In the genomic region with DNA sequence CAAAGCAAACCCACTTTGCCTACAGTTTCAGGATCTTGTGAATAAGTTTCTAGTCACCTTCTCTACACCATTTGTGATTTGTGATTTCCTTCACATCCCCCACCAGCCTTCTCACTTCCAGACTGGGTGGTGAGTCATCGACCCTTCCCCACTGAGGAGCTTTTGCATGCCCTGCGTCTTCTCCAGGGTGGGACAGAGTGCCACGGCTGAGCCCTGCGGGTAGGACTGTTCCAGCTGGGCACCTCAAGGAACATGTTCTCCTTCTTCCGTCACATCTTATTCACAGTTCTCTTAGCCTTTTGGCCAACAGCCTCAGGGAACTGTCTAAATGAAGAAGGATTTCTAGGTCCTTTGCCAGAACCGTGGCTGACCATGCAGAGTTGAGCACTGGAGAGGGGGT, we compare ENCODE assay signal across 26 cellular contexts.
DNase-seq lines count a peak whose midpoint lies in the region; ATAC-seq, FAIRE-seq and TF ChIP-seq lines count a peak whose summit lies in the region.
"Had no signal": no experiment of that assay in that cellular context is flagged by ENCODE, and none has a peak within 500 bp of the region (broad histone marks: within the 10 kb centered on the region; RNA-seq: fewer than 3 reads in every experiment).

No MANE protein-coding gene starts in this region.

- H3K27ac Mint-ChIP-seq in naive thymus-derived CD8-positive, alpha-beta T cell = no peak overlapping the region
- H3K27ac Mint-ChIP-seq: activated CD4-positive, alpha-beta T cell treated with anti-CD3 and anti-CD28 coated beads for 36 hours; activated CD8-positive, alpha-beta memory T cell treated with anti-CD3 and anti-CD28 coated beads, Interleukin-2, amount 10 ng/mL, durations not matched to agents 7 days and 5 days; activated naive CD8-positive, alpha-beta T cell; activated T-helper 17 cell treated with anti-CD3 and anti-CD28 coated beads, Interleukin-2, amount 50 U/mL, for 72 hours; T-cell had no signal

- CTCF ChIA-PET in HEK293 (lab: Yijun Ruan, JAX) = interaction anchor here (1.7 kb wide), 1 partner anchor 14 kb away, joined by 4 read pairs; no protein-coding TSS in a partner anchor

- H3K27ac ChIP-seq in HEK293 (ENCODE audit: extremely low read depth, low read depth, low read length) = no peak overlapping the region
- peak overlapping the region; percentile 59 for H3K27ac ChIP-seq in foreskin keratinocyte
- no peak overlapping the region for H3K27ac ChIP-seq in hepatocyte
- H3K27ac ChIP-seq: prostate gland, skin epidermis had no signal

- 57% methylated on average over 6 of the region's 6 CpGs for WGBS in hepatocyte (ENCODE audit: low lambda C conversion rate, missing lambda C conversion rate)

- no peaks in the 10 kb centered on the region for H3K4me1 ChIP-seq in HEK293 (ENCODE audit: control insufficient read depth, insufficient read depth, low read length)
- H3K4me1 ChIP-seq in foreskin keratinocyte = peaks cover 40% of the 10 kb centered on the region
- H3K4me1 ChIP-seq in hepatocyte (ENCODE audit: insufficient read depth) = peaks cover 3% of the 10 kb centered on the region
- H3K4me1 ChIP-seq: BE2C, prostate gland had no signal

- no peaks in the 10 kb centered on the region for H3K9me2 ChIP-seq in hepatocyte (replicated peaks; ENCODE audit: insufficient read depth)

- peaks cover 0 to 10% (median 3%) of the 10 kb centered on the region in 4 donors for H3K4me1 Mint-ChIP-seq in naive thymus-derived CD8-positive, alpha-beta T cell
- no peaks in the 10 kb centered on the region for H3K4me1 Mint-ChIP-seq in activated T-cell treated with anti-CD3 and anti-CD28 coated beads, Interleukin-2, amount 50 U/mL, for 4 hours (ENCODE audit: low read depth)
- H3K4me1 Mint-ChIP-seq: activated CD4-positive, alpha-beta T cell treated with anti-CD3 and anti-CD28 coated beads for 36 hours; activated T-helper 17 cell treated with anti-CD3 and anti-CD28 coated beads, Interleukin-2, amount 50 U/mL, for 72 hours; neural crest cell had no signal

- H3K4me3 Mint-ChIP-seq in naive thymus-derived CD8-positive, alpha-beta T cell = no peak overlapping the region
- no peak overlapping the region for H3K4me3 Mint-ChIP-seq in activated T-cell treated with anti-CD3 and anti-CD28 coated beads, Interleukin-2, amount 50 U/mL, for 4 hours
- H3K4me3 Mint-ChIP-seq: activated CD4-positive, alpha-beta T cell treated with anti-CD3 and anti-CD28 coated beads for 36 hours; activated CD8-positive, alpha-beta memory T cell treated with anti-CD3 and anti-CD28 coated beads, Interleukin-2, amount 10 ng/mL, durations not matched to agents 7 days and 5 days; activated naive CD8-positive, alpha-beta T cell; activated T-helper 17 cell treated with anti-CD3 and anti-CD28 coated beads, Interleukin-2, amount 50 U/mL, for 72 hours; brain; neural crest cell; T-cell had no signal

- TF ChIP-seq CTCF in HEK293 (tag by site-specific recombination; IDR thresholded peaks at IDR 0.05) (no peak), foreskin keratinocyte (conservative IDR thresholded peaks at IDR 0.05) (no peak), hepatocyte (IDR thresholded peaks at IDR 0.05; ENCODE audit: poor library complexity) (no peak)

- POLR2A ChIA-PET in HEK293 (lab: Yijun Ruan, JAX) = interaction anchor here (0.7 kb wide), 1 partner anchor 11 kb away, joined by 3 read pairs; no protein-coding TSS in a partner anchor
- POLR2A ChIA-PET in naive thymus-derived CD8-positive, alpha-beta T cell (lab: Charles Lee) = interaction anchor here (0.6 kb wide), 1 partner anchor 185 kb away, joined by 3 read pairs; no protein-coding TSS in a partner anchor

- H3K4me3 ChIP-seq in HEK293 (ENCODE audit: low read depth, low read length) (no peak overlapping the region), hepatocyte (no peak overlapping the region)
- H3K4me3 ChIP-seq: prostate gland, skin epidermis had no signal

- no peaks in the 10 kb centered on the region for H3K9me3 Mint-ChIP-seq in naive thymus-derived CD8-positive, alpha-beta T cell
- no peaks in the 10 kb centered on the region for H3K9me3 Mint-ChIP-seq in activated T-cell treated with anti-CD3 and anti-CD28 coated beads, Interleukin-2, amount 50 U/mL, for 4 hours
- H3K9me3 Mint-ChIP-seq: activated T-helper 17 cell treated with anti-CD3 and anti-CD28 coated beads, Interleukin-2, amount 50 U/mL, for 72 hours; neural crest cell; T-cell had no signal

- no peaks in the 10 kb centered on the region for H4K20me1 ChIP-seq in hepatocyte (ENCODE audit: insufficient read depth, poor library complexity, severe bottlenecking)

- H3K4me2 ChIP-seq in hepatocyte = no peak overlapping the region

- no peaks in the 10 kb centered on the region for H3K9me3 ChIP-seq in HEK293 (ENCODE audit: control insufficient read depth, insufficient read depth, low read depth, low read length)
- no peaks in the 10 kb centered on the region for H3K9me3 ChIP-seq in hepatocyte (ENCODE audit: low read depth)
- H3K9me3 ChIP-seq: BE2C, prostate gland had no signal

- no peak for FAIRE-seq in urothelium cell line (lab: Jason Lieb, UNC)
- FAIRE-seq: D721Med, frontal cortex had no signal

- H3K36me3 ChIP-seq in HEK293 (ENCODE audit: control insufficient read depth in 2 of 2, insufficient read depth in 1 of 2, low read length in 2 of 2) (no peaks in the 10 kb centered on the region), hepatocyte (replicated peaks; ENCODE audit: insufficient read depth, low read depth) (no peaks in the 10 kb centered on the region)
- H3K36me3 ChIP-seq: BE2C, prostate gland had no signal

- H3K79me2 ChIP-seq in hepatocyte = no peaks in the 10 kb centered on the region

- peak; percentile 29 for ATAC-seq in foreskin keratinocyte
- no peak for ATAC-seq in naive thymus-derived CD8-positive, alpha-beta T cell
- ATAC-seq in activated T-cell treated with anti-CD3 and anti-CD28 coated beads, Interleukin-2, amount 50 U/mL, for 4 hours = no peak
- ATAC-seq: activated CD4-positive, alpha-beta T cell treated with anti-CD3 and anti-CD28 coated beads for 36 hours; activated CD8-positive, alpha-beta memory T cell treated with anti-CD3 and anti-CD28 coated beads, Interleukin-2, amount 10 ng/mL, durations not matched to agents 7 days and 5 days; activated T-helper 17 cell treated with anti-CD3 and anti-CD28 coated beads, Interleukin-2, amount 50 U/mL, for 72 hours; left lobe of liver; T-cell had no signal

- H2AFZ ChIP-seq in hepatocyte = no peak overlapping the region

- H3K27me3 ChIP-seq in foreskin keratinocyte (no peaks in the 10 kb centered on the region), hepatocyte (peaks cover 4% of the 10 kb centered on the region)

- peaks cover 3 to 18% (median 6%) of the 10 kb centered on the region in 5 donors for H3K27me3 Mint-ChIP-seq in naive thymus-derived CD8-positive, alpha-beta T cell
- peaks cover 7% of the 10 kb centered on the region for H3K27me3 Mint-ChIP-seq in activated T-cell treated with anti-CD3 and anti-CD28 coated beads, Interleukin-2, amount 50 U/mL, for 4 hours (ENCODE audit: low read depth)

- no peaks in the 10 kb centered on the region for H3K36me3 Mint-ChIP-seq in naive thymus-derived CD8-positive, alpha-beta T cell
- no peaks in the 10 kb centered on the region for H3K36me3 Mint-ChIP-seq in activated T-cell treated with anti-CD3 and anti-CD28 coated beads, Interleukin-2, amount 50 U/mL, for 4 hours (ENCODE audit: insufficient read depth)
- H3K36me3 Mint-ChIP-seq: activated CD8-positive, alpha-beta memory T cell treated with anti-CD3 and anti-CD28 coated beads, Interleukin-2, amount 10 ng/mL, durations not matched to agents 7 days and 5 days; activated naive CD8-positive, alpha-beta T cell; brain; T-cell had no signal

- peak; percentile 72 for DNase-seq in astrocyte of the hippocampus (ENCODE audit: low read depth, low spot score)
- DNase-seq in foreskin keratinocyte = peak; percentile 36 to 74
- DNase-seq in urothelium cell line (ENCODE audit: low spot score) = peak; percentile 49
- no peak for DNase-seq in naive thymus-derived CD8-positive, alpha-beta T cell
- no peak for DNase-seq in activated T-cell treated with anti-CD3 and anti-CD28 coated beads, Interleukin-2, amount 50 U/mL, for 4 hours
- DNase-seq in hepatocyte (ENCODE audit: low spot score) = no peak
- DNase-seq: activated CD4-positive, alpha-beta T cell treated with anti-CD3 and anti-CD28 coated beads for 36 hours; activated CD8-positive, alpha-beta memory T cell treated with anti-CD3 and anti-CD28 coated beads, Interleukin-2, amount 10 ng/mL, durations not matched to agents 7 days and 5 days; BE2C; MV-4-11; NCI-H187; NCI-H226; OCI-M1; stimulated activated CD4-positive, alpha-beta T cell treated with anti-CD3 and anti-CD28 coated beads, Interleukin-2, amount 100 ng/mL, for 48 hours; stimulated activated naive CD4-positive, alpha-beta T cell treated with Interleukin-2 at 50 U/mL for 16 hours; T-cell had no signal

TF ChIP-seq in HEK293, 187 proteins besides CTCF, POLR2A, EP300 and RAD21 (continues in another document):
- TF ChIP-seq, protein P1, sequence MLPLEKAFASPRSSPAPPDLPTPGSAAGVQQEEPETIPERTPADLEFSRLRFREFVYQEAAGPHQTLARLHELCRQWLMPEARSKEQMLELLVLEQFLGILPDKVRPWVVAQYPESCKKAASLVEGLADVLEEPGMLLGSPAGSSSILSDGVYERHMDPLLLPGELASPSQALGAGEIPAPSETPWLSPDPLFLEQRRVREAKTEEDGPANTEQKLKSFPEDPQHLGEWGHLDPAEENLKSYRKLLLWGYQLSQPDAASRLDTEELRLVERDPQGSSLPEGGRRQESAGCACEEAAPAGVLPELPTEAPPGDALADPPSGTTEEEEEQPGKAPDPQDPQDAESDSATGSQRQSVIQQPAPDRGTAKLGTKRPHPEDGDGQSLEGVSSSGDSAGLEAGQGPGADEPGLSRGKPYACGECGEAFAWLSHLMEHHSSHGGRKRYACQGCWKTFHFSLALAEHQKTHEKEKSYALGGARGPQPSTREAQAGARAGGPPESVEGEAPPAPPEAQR (tag by site-specific recombination; IDR thresholded peaks at IDR 0.05) = no peak
- 0 out of 2 replicates have a peak, but pooled peaks have one; percentile 26 for TF ChIP-seq ZNF600 (tag by site-specific recombination; IDR thresholded peaks at IDR 0.05)
- TF ChIP-seq, protein P2, sequence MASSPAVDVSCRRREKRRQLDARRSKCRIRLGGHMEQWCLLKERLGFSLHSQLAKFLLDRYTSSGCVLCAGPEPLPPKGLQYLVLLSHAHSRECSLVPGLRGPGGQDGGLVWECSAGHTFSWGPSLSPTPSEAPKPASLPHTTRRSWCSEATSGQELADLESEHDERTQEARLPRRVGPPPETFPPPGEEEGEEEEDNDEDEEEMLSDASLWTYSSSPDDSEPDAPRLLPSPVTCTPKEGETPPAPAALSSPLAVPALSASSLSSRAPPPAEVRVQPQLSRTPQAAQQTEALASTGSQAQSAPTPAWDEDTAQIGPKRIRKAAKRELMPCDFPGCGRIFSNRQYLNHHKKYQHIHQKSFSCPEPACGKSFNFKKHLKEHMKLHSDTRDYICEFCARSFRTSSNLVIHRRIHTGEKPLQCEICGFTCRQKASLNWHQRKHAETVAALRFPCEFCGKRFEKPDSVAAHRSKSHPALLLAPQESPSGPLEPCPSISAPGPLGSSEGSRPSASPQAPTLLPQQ (tag by site-specific recombination; IDR thresholded peaks at IDR 0.05) = no peak
- TF ChIP-seq ZIC2 (tag by site-specific recombination; IDR thresholded peaks at IDR 0.05) = peak; percentile 88
- no peak for TF ChIP-seq ZNF16 (tag by site-specific recombination; IDR thresholded peaks at IDR 0.05; ENCODE audit: low read depth)

Comparison
In these comparisons a context has a peak if more than half of its experiments do, and no peak if none do; other contexts are left out.
1. DNase-seq: peak in astrocyte of the hippocampus (single experiment), foreskin keratinocyte (2 of 2) and urothelium cell line (single experiment); none in naive thymus-derived CD8-positive, alpha-beta T cell (0 of 10), activated T-cell treated with anti-CD3 and anti-CD28 coated beads, Interleukin-2, amount 50 U/mL, for 4 hours (single experiment) and hepatocyte (single experiment).